14 cellular contexts compared by ENCODE assay signal in genomic region chr2:174014699-174015070, GRCh38. TPM values are rescaled to one million over a fixed set of nuclear protein-coding genes. Genes with fewer than 3 reads are reported as not detected.
DNase-seq lines count a peak whose midpoint lies in the region; ATAC-seq and TF ChIP-seq lines count a peak whose summit lies in the region.
"Had no signal": no experiment of that assay in that cellular context is flagged by ENCODE, and none has a peak within 500 bp of the region (broad histone marks: within the 10 kb centered on the region; RNA-seq: fewer than 3 reads in every experiment).

No MANE protein-coding gene starts in this region.

- TF ChIP-seq CTCF in CD14-positive monocyte (IDR thresholded peaks at IDR 0.05) (no peak), SK-N-SH (IDR thresholded peaks at IDR 0.05) (no peak)

- no peaks in the 10 kb centered on the region for H3K9me2 ChIP-seq in SK-N-SH

- peak overlapping the region; percentile 40; the same call in 1 of the 2 replicates for H3K4me3 ChIP-seq in HUES48 (ENCODE audit: low read depth, low read length)
- no peak overlapping the region for H3K4me3 ChIP-seq in SK-N-SH (ENCODE audit: low read depth in 2 of 2, low read length in 1 of 2)
- H3K4me3 ChIP-seq: body of pancreas, SK-N-MC had no signal

- H3K27ac ChIP-seq in HUES48 (ENCODE audit: low read depth, low read length) = peak overlapping the region; percentile 73
- H3K27ac ChIP-seq in SK-N-SH (ENCODE audit: low read depth in 2 of 2, low read length in 1 of 2) = peak overlapping the region in 1 of 2 experiments; percentile 55; a peak in 1 of 4 replicates
- H3K27ac ChIP-seq: KMS-11, SK-N-MC had no signal

- TF ChIP-seq EP300 in SK-N-SH (IDR thresholded peaks at IDR 0.05; ENCODE audit: borderline replicate concordance in 1 of 2, low read depth in 1 of 2, low read length in 1 of 2) = peak in 1 of 2 experiments; percentile 69; a peak in 2 of 4 replicates

- peaks cover 2% of the 10 kb centered on the region for H3F3A ChIP-seq in SK-N-SH (replicated peaks; ENCODE audit: insufficient read depth)

- H3K36me3 Mint-ChIP-seq in CD14-positive monocyte = peaks cover 5 to 11% of the 10 kb centered on the region in 2 donors
- no peaks in the 10 kb centered on the region for H3K36me3 Mint-ChIP-seq in activated CD8-positive, alpha-beta T cell treated with anti-CD3 and anti-CD28 coated beads, Interleukin-2, amount 10 ng/mL, durations not matched to agents 7 days and 5 days (ENCODE audit: low read depth)
- H3K36me3 Mint-ChIP-seq: CD4-positive, alpha-beta memory T cell had no signal

- H3K9me3 ChIP-seq in HUES48 (ENCODE audit: control insufficient read depth, insufficient read depth, low read length) (no peaks in the 10 kb centered on the region), SK-N-SH (no peaks in the 10 kb centered on the region)
- H3K9me3 ChIP-seq: body of pancreas had no signal

- peak overlapping the region; percentile 30 to 97 (median 94) for H3K27ac Mint-ChIP-seq in CD14-positive monocyte
- no peak overlapping the region for H3K27ac Mint-ChIP-seq in activated CD8-positive, alpha-beta T cell treated with anti-CD3 and anti-CD28 coated beads, Interleukin-2, amount 10 ng/mL, durations not matched to agents 7 days and 5 days
- H3K27ac Mint-ChIP-seq: CD4-positive, alpha-beta memory T cell had no signal

- H3K27me3 ChIP-seq in HUES48 (ENCODE audit: control insufficient read depth, insufficient read depth, low read length) (peaks cover 10% of the 10 kb centered on the region), SK-N-SH (ENCODE audit: insufficient read depth) (no peaks in the 10 kb centered on the region)
- H3K27me3 ChIP-seq: body of pancreas had no signal

- no peaks in the 10 kb centered on the region for H3K79me2 ChIP-seq in SK-N-SH (ENCODE audit: insufficient read depth)

- no peak overlapping the region for H3K4me3 Mint-ChIP-seq in CD14-positive monocyte
- no peak overlapping the region for H3K4me3 Mint-ChIP-seq in activated CD8-positive, alpha-beta T cell treated with anti-CD3 and anti-CD28 coated beads, Interleukin-2, amount 10 ng/mL, durations not matched to agents 7 days and 5 days

- H4K20me1 ChIP-seq in SK-N-SH (ENCODE audit: insufficient read depth) = no peaks in the 10 kb centered on the region

- no peak for TF ChIP-seq RAD21 in SK-N-SH (IDR thresholded peaks at IDR 0.05; ENCODE audit: low read length)

- H2AFZ ChIP-seq in SK-N-SH (ENCODE audit: low read depth) = no peak overlapping the region

- no peaks in the 10 kb centered on the region for H3K36me3 ChIP-seq in HUES48 (ENCODE audit: control insufficient read depth, insufficient read depth, low read length)
- no peaks in the 10 kb centered on the region for H3K36me3 ChIP-seq in SK-N-SH (replicated peaks in 1 of 2; ENCODE audit: control insufficient read depth in 1 of 2, insufficient read depth in 2 of 2, low read length in 1 of 2)

- H3K27me3 Mint-ChIP-seq in CD14-positive monocyte (ENCODE audit: low read depth in 3 of 3) = no peaks in the 10 kb centered on the region
- H3K27me3 Mint-ChIP-seq in activated CD8-positive, alpha-beta T cell treated with anti-CD3 and anti-CD28 coated beads, Interleukin-2, amount 10 ng/mL, durations not matched to agents 7 days and 5 days (ENCODE audit: low read depth) = peaks cover 11% of the 10 kb centered on the region

- H3K9ac ChIP-seq in HUES48 (ENCODE audit: low read depth, low read length) (peak overlapping the region; percentile 41; the same call in 1 of the 2 replicates), SK-N-SH (no peak overlapping the region)
- H3K9ac ChIP-seq: KMS-11 had no signal

- no peaks in the 10 kb centered on the region for H3K9me3 Mint-ChIP-seq in CD14-positive monocyte
- no peaks in the 10 kb centered on the region for H3K9me3 Mint-ChIP-seq in activated CD8-positive, alpha-beta T cell treated with anti-CD3 and anti-CD28 coated beads, Interleukin-2, amount 10 ng/mL, durations not matched to agents 7 days and 5 days (ENCODE audit: insufficient read depth)

- H3K4me2 ChIP-seq in SK-N-SH = no peak overlapping the region
- H3K4me2 ChIP-seq: KMS-11 had no signal

- WGBS in SK-N-SH (ENCODE audit: low lambda C conversion rate) = 83% methylated on average over 1 of the region's 2 CpGs

- intact Hi-C loops in CD14-positive monocyte (cut with micrococcal nuclease) = no loop called here

- CTCF ChIA-PET in SK-N-SH (lab: Yijun Ruan, JAX) = interaction anchor here (0.9 to 1.9 kb wide), 3 partner anchors 10 to 51 kb away, joined by 3 to 7 read pairs (median 4); no protein-coding TSS in a partner anchor
- CTCF ChIA-PET in activated CD8-positive, alpha-beta T cell treated with anti-CD3 and anti-CD28 coated beads, Interleukin-2, amount 10 ng/mL, durations not matched to agents 7 days and 5 days (lab: Charles Lee) = no interaction called here

- peaks cover 75% of the 10 kb centered on the region for H3K4me1 Mint-ChIP-seq in CD14-positive monocyte
- peaks cover 3% of the 10 kb centered on the region for H3K4me1 Mint-ChIP-seq in activated CD8-positive, alpha-beta T cell treated with anti-CD3 and anti-CD28 coated beads, Interleukin-2, amount 10 ng/mL, durations not matched to agents 7 days and 5 days (ENCODE audit: low read depth)

- DNase-seq in CD14-positive monocyte (ENCODE audit: low spot score) (no peak), SK-N-SH (peak; percentile 71), myocyte (ENCODE audit: low read depth) (peak; percentile 44), SHP77 treated with DMSO at 0.1 percent for 48 hours (lab: John Stamatoyannopoulos, UW) (no peak), NOMO-1 treated with dmso at 0.1 percent for 144 hours (lab: John Stamatoyannopoulos, UW; ENCODE audit: unreplicated experiment) (no peak)
- no peak for DNase-seq in activated CD8-positive, alpha-beta T cell treated with anti-CD3 and anti-CD28 coated beads, Interleukin-2, amount 10 ng/mL, durations not matched to agents 7 days and 5 days
- DNase-seq: body of pancreas; CD4-positive, alpha-beta memory T cell; NCI-H526 treated with DMSO at 0.1 percent for 48 hours; stimulated activated CD4-positive, alpha-beta T cell treated with anti-CD3 and anti-CD28 coated beads, Interleukin-1b, Interleukin-23, amount 100 ng/mL, for 48 hours had no signal

- H3K4me1 ChIP-seq in HUES48 (ENCODE audit: control insufficient read depth, insufficient read depth, low read length) (peaks cover 28% of the 10 kb centered on the region), SK-N-SH (ENCODE audit: control insufficient read depth in 1 of 2, insufficient read depth in 2 of 2, low read depth in 1 of 2, low read length in 1 of 2) (peaks cover 0 to 9% of the 10 kb centered on the region in 2 experiments; a peak in 2 of 4 replicates)

- no peak for ATAC-seq in HG03108 (IDR thresholded peaks at IDR 0.05; ENCODE audit: unreplicated experiment)
- no peak for ATAC-seq in activated CD8-positive, alpha-beta T cell treated with anti-CD3 and anti-CD28 coated beads, Interleukin-2, amount 10 ng/mL, durations not matched to agents 7 days and 5 days
- ATAC-seq: body of pancreas had no signal

- POLR2A ChIA-PET in SK-N-SH (lab: Yijun Ruan, JAX) = interaction anchor here (1.4 to 1.7 kb wide), 2 partner anchors 9 to 11 kb away, joined by 4 to 5 read pairs; no protein-coding TSS in a partner anchor
- POLR2A ChIA-PET in activated CD8-positive, alpha-beta T cell treated with anti-CD3 and anti-CD28 coated beads, Interleukin-2, amount 10 ng/mL, durations not matched to agents 7 days and 5 days (lab: Charles Lee) = no interaction called here

TF ChIP-seq in SK-N-SH, 30 proteins besides CTCF, POLR2A, EP300 and RAD21 (continues in another document):
- TF ChIP-seq ZBTB33 (IDR thresholded peaks at IDR 0.05; ENCODE audit: borderline replicate concordance, low read depth) = no peak
- 0 out of 2 replicates have a peak, but pooled peaks have one; percentile 44 for TF ChIP-seq FOXJ3 (CRISPR knock-in tag; IDR thresholded peaks at IDR 0.05)
- peak; percentile 27; the same call in 1 of the 2 replicates for TF ChIP-seq RCOR1 (IDR thresholded peaks at IDR 0.05; ENCODE audit: low read length)
- no peak for TF ChIP-seq PBX3 (IDR thresholded peaks at IDR 0.05)
- TF ChIP-seq MXI1 (IDR thresholded peaks at IDR 0.05; ENCODE audit: low read depth, low read length) = peak; percentile 24; the same call in 1 of the 2 replicates
- no peak for TF ChIP-seq POLR2AphosphoS5 (IDR thresholded peaks at IDR 0.05; ENCODE audit: low read depth, low read length)
- TF ChIP-seq CHD2 (IDR thresholded peaks at IDR 0.05; ENCODE audit: low read length, partially characterized antibody) = peak; percentile 30
- no peak for TF ChIP-seq ELF1 (IDR thresholded peaks at IDR 0.05)
- TF ChIP-seq RXRA (IDR thresholded peaks at IDR 0.05; ENCODE audit: borderline replicate concordance, low read depth) = no peak

RNA-seq across cellular contexts. Expression of gene SP3, which starts 49.5 kb away (rescaled TPM):
- polyA plus RNA-seq in CD14-positive monocyte (10 to 100 TPM; 44.8 to 54.2 TPM), SK-N-SH (2012; rRNA removed) (23.1 and 28.9 TPM in 2 replicates)
- 25.0 and 30.2 TPM in 2 replicates for polyA plus RNA-seq in SK-N-SH (2012; cell fraction: cytosol; rRNA removed)
- polyA plus RNA-seq in SK-N-SH (2012; cell fraction: nucleus; rRNA removed) = 12.7 and 27.2 TPM in 2 replicates
- 53.2 and 73.6 TPM in 2 replicates for total RNA-seq in myocyte
- polyA plus RNA-seq in myocyte (2012) = 17.8 TPM
- 100 to 1,000 TPM in 1 of 2 experiments, 10 to 100 TPM in 1; 95.9 to 102 TPM for total RNA-seq in activated CD8-positive, alpha-beta T cell treated with anti-CD3 and anti-CD28 coated beads, Interleukin-2, amount 10 ng/mL, durations not matched to agents 7 days and 5 days

Comparison
In these comparisons a context has a peak if more than half of its experiments do, and no peak if none do; other contexts are left out.
1. DNase-seq: peak in SK-N-SH (single experiment) and myocyte (single experiment); none in CD14-positive monocyte (single experiment), SHP77 treated with DMSO at 0.1 percent for 48 hours (single experiment), activated CD8-positive, alpha-beta T cell treated with anti-CD3 and anti-CD28 coated beads, Interleukin-2, amount 10 ng/mL, durations not matched to agents 7 days and 5 days (single experiment) and NOMO-1 treated with dmso at 0.1 percent for 144 hours (single experiment).